Comparison of ENCODE assay signal across 26 cellular contexts in genomic region chr9:20112367-20112766, GRCh38.
A peak's percentile ranks its signal among the peaks of the same experiment; 100 is the strongest.
DNase-seq lines count a peak whose midpoint lies in the region; ATAC-seq and TF ChIP-seq lines count a peak whose summit lies in the region.
"Had no signal": no experiment of that assay in that cellular context is flagged by ENCODE, and none has a peak within 500 bp of the region (broad histone marks: within the 10 kb centered on the region; RNA-seq: fewer than 3 reads in every experiment).

No MANE protein-coding gene starts in this region.

- H3K9me2 ChIP-seq in GM23338 (ENCODE audit: insufficient read depth) = no peaks in the 10 kb centered on the region

- in situ Hi-C loops in astrocyte of the spinal cord (cut with HindIII; ENCODE audit: low sequenced_read_pairs) = no loop called here

- H3K4me1 ChIP-seq in GM23338 (ENCODE audit: insufficient read depth) = peaks cover 20% of the 10 kb centered on the region
- peaks cover 3% of the 10 kb centered on the region for H3K4me1 ChIP-seq in mesenchymal stem cell (ENCODE audit: control insufficient read depth, insufficient read depth, low read depth, low read length)
- H3K4me1 ChIP-seq in neuronal stem cell (ENCODE audit: control insufficient read depth in 2 of 2, insufficient read depth in 1 of 2, low read depth in 1 of 2, low read length in 2 of 2) = no peaks in the 10 kb centered on the region
- H3K4me1 ChIP-seq: SJCRH30 had no signal

- peaks cover 13% of the 10 kb centered on the region for H3K27me3 Mint-ChIP-seq in GM23338 (ENCODE audit: insufficient read depth, low read depth, poor library complexity)
- H3K27me3 Mint-ChIP-seq: B cell; CD8-positive, alpha-beta memory T cell; IgD-negative memory B cell had no signal

- H4K8ac ChIP-seq in mesenchymal stem cell (ENCODE audit: low read length) (no peak overlapping the region), neuronal stem cell (ENCODE audit: low read depth, low read length) (no peak overlapping the region)

- H3K9me3 Mint-ChIP-seq in GM23338 = peaks cover 20% of the 10 kb centered on the region

- H2AFZ ChIP-seq in GM23338 = no peak overlapping the region
- no peak overlapping the region for H2AFZ ChIP-seq in mesenchymal stem cell (ENCODE audit: low read depth, low read length)
- H2AFZ ChIP-seq in neuronal stem cell (ENCODE audit: low read length) = no peak overlapping the region

- no peaks in the 10 kb centered on the region for H3F3A ChIP-seq in GM23338 (replicated peaks; ENCODE audit: low read depth)

- H3K27ac ChIP-seq in GM23338 (ENCODE audit: low read depth) = no peak overlapping the region
- H3K27ac ChIP-seq in mesenchymal stem cell (ENCODE audit: low read length, poor library complexity, severe bottlenecking) = no peak overlapping the region
- H3K27ac ChIP-seq in neuronal stem cell (replicated peaks; ENCODE audit: low read length) = no peak overlapping the region
- H3K27ac ChIP-seq: C4-2B, KMS-11, SJCRH30 had no signal

- H3K4me1 Mint-ChIP-seq in GM23338 = peaks cover 28% of the 10 kb centered on the region
- H3K4me1 Mint-ChIP-seq: B cell; CD8-positive, alpha-beta memory T cell; IgD-negative memory B cell had no signal

- H3K4me2 ChIP-seq in GM23338 = peak overlapping the region; percentile 61
- H3K4me2 ChIP-seq in mesenchymal stem cell (ENCODE audit: low read length, poor library complexity, severe bottlenecking) = peak overlapping the region; percentile 5
- no peak overlapping the region for H3K4me2 ChIP-seq in neuronal stem cell (ENCODE audit: insufficient read depth, low read length, poor library complexity, severe bottlenecking)
- H3K4me2 ChIP-seq: KMS-11 had no signal

- H3K27me3 ChIP-seq in GM23338 (ENCODE audit: insufficient read depth) = peaks cover 40% of the 10 kb centered on the region
- peaks cover 0 to 8% of the 10 kb centered on the region in 2 experiments for H3K27me3 ChIP-seq in mesenchymal stem cell (ENCODE audit: control insufficient read depth in 1 of 2, insufficient read depth in 1 of 2, low read length in 2 of 2)
- H3K27me3 ChIP-seq in neuronal stem cell (ENCODE audit: control insufficient read depth in 3 of 3, insufficient read depth in 3 of 3, low read depth in 1 of 3, low read length in 3 of 3) = no peaks in the 10 kb centered on the region
- H3K27me3 ChIP-seq: SJCRH30 had no signal

- H3K4ac ChIP-seq in mesenchymal stem cell (ENCODE audit: low read depth in 1 of 2, low read length in 2 of 2) = no peak overlapping the region
- no peak overlapping the region for H3K4ac ChIP-seq in neuronal stem cell (ENCODE audit: low read length)

- H3K79me1 ChIP-seq in mesenchymal stem cell (replicated peaks; ENCODE audit: low read length, poor library complexity, severe bottlenecking) (no peaks in the 10 kb centered on the region), neuronal stem cell (ENCODE audit: low read depth, low read length) (no peaks in the 10 kb centered on the region)

- H2BK120ac ChIP-seq in mesenchymal stem cell (ENCODE audit: low read depth, low read length) = no peak overlapping the region
- no peak overlapping the region for H2BK120ac ChIP-seq in neuronal stem cell (ENCODE audit: low read depth, low read length)

- no peak overlapping the region for H2BK12ac ChIP-seq in mesenchymal stem cell (ENCODE audit: low read length in 2 of 2)
- no peak overlapping the region for H2BK12ac ChIP-seq in neuronal stem cell (ENCODE audit: low read length)

- H3K4me3 Mint-ChIP-seq in GM23338 = no peak overlapping the region
- H3K4me3 Mint-ChIP-seq: B cell; CD8-positive, alpha-beta memory T cell; H9; IgD-negative memory B cell had no signal

- peaks cover 14% of the 10 kb centered on the region for H3K9me3 ChIP-seq in mesenchymal stem cell (ENCODE audit: control insufficient read depth, low read length)
- H3K9me3 ChIP-seq in neuronal stem cell (replicated peaks in 1 of 2; ENCODE audit: control insufficient read depth in 2 of 2, insufficient read depth in 1 of 2, low read depth in 1 of 2, low read length in 2 of 2) = no peaks in the 10 kb centered on the region
- H3K9me3 ChIP-seq: SJCRH30 had no signal

- no peaks in the 10 kb centered on the region for H4K20me1 ChIP-seq in GM23338 (replicated peaks; ENCODE audit: insufficient read depth)

- no peak overlapping the region for H3K9ac ChIP-seq in mesenchymal stem cell (ENCODE audit: low read length)
- H3K9ac ChIP-seq in neuronal stem cell (ENCODE audit: low read depth, low read length, poor library complexity) = no peak overlapping the region
- H3K9ac ChIP-seq: KMS-11 had no signal

- no peak for ATAC-seq in GM23338
- no peak for ATAC-seq in HG03460 (IDR thresholded peaks at IDR 0.05; ENCODE audit: unreplicated experiment)
- ATAC-seq: PC-3, SK-N-SH treated with all-trans-retinoic acid at 6 μM for 48 hours had no signal

- WGBS in mesenchymal stem cell = no CpG with 5 or more reads among the region's 3 CpGs
- WGBS in neuronal stem cell (ENCODE audit: extremely low coverage in 2 of 2, insufficient read length in 2 of 2, insufficient replicate concordance in 1 of 2), 2 donors = no CpG with 5 or more reads among the region's 3 CpGs

- H3K79me2 ChIP-seq in GM23338 (replicated peaks; ENCODE audit: insufficient read depth) = no peaks in the 10 kb centered on the region

- H2BK15ac ChIP-seq in mesenchymal stem cell (ENCODE audit: low read depth, poor library complexity, severe bottlenecking) (no peak overlapping the region), neuronal stem cell (ENCODE audit: low read length) (no peak overlapping the region)

- H3K36me3 ChIP-seq in GM23338 (ENCODE audit: insufficient read depth) (no peaks in the 10 kb centered on the region), mesenchymal stem cell (ENCODE audit: control insufficient read depth in 1 of 2, insufficient read depth in 2 of 2, low read depth in 1 of 2, low read length in 2 of 2) (no peaks in the 10 kb centered on the region), neuronal stem cell (replicated peaks in 1 of 2; ENCODE audit: control insufficient read depth in 2 of 2, insufficient read depth in 2 of 2, low read length in 2 of 2) (no peaks in the 10 kb centered on the region)
- H3K36me3 ChIP-seq: SJCRH30 had no signal

- peaks cover 20% of the 10 kb centered on the region for H3K36me3 Mint-ChIP-seq in GM23338 (ENCODE audit: low read depth)
- H3K36me3 Mint-ChIP-seq: IgD-negative memory B cell had no signal

- H3K14ac ChIP-seq in mesenchymal stem cell (ENCODE audit: low read length in 2 of 2) (no peak overlapping the region), neuronal stem cell (ENCODE audit: low read length) (no peak overlapping the region)

- H4K91ac ChIP-seq in mesenchymal stem cell (ENCODE audit: low read length) (no peak overlapping the region), neuronal stem cell (ENCODE audit: low read depth, low read length, poor library complexity) (no peak overlapping the region)

- DNase-seq in EH (ENCODE audit: low read depth) (peak; percentile 3), GM23338 (ENCODE audit: low spot score) (no peak), astrocyte of the spinal cord (ENCODE audit: low read depth, low spot score) (peak; percentile 24), mesenchymal stem cell (no peak), GM19240 (ENCODE audit: insufficient read length, low spot score) (no peak), neuronal stem cell (ENCODE audit: low spot score) (no peak)
- DNase-seq: CD8-positive, alpha-beta memory T cell; DMS 273 treated with DMSO at 0.1 percent for 48 hours; DMS79; H9; NCI-H1092; NCI-H1417 treated with DMSO at 0.1 percent for 48 hours; NCI-H1694 treated with DMSO at 0.1 percent for 48 hours; NCI-H2081; NCI-H345; NCI-H510A treated with DMSO at 0.1 percent for 48 hours; NCI-H748 treated with DMSO at 0.1 percent for 48 hours; NK-92 treated with Interleukin-12 subunit alpha and Interleukin-12 subunit beta, amount 100 ng/mL, for 24 hours; PC-3; SJCRH30 had no signal

- no peak overlapping the region for H3K4me3 ChIP-seq in GM23338
- no peak overlapping the region for H3K4me3 ChIP-seq in astrocyte of the spinal cord (ENCODE audit: low read depth, low read length)
- H3K4me3 ChIP-seq in mesenchymal stem cell (ENCODE audit: insufficient read depth in 1 of 2, low read depth in 1 of 2, low read length in 2 of 2) = no peak overlapping the region
- no peak overlapping the region for H3K4me3 ChIP-seq in neuronal stem cell (ENCODE audit: low read length in 2 of 2)
- H3K4me3 ChIP-seq: SJCRH30 had no signal

- H3K18ac ChIP-seq in mesenchymal stem cell (ENCODE audit: low read depth in 1 of 2, low read length in 2 of 2) (no peak overlapping the region), neuronal stem cell (ENCODE audit: low read length) (no peak overlapping the region)

- H2AK5ac ChIP-seq in mesenchymal stem cell (ENCODE audit: low read length, severe bottlenecking) (no peak overlapping the region), neuronal stem cell (ENCODE audit: low read depth, low read length) (no peak overlapping the region)

- no peak overlapping the region for H3K23ac ChIP-seq in mesenchymal stem cell (ENCODE audit: low read length in 2 of 2)
- no peak overlapping the region for H3K23ac ChIP-seq in neuronal stem cell (ENCODE audit: low read depth, low read length, poor library complexity)

- H2BK5ac ChIP-seq in mesenchymal stem cell (ENCODE audit: low read depth, low read length, poor library complexity, severe bottlenecking) = no peak overlapping the region
- no peak overlapping the region for H2BK5ac ChIP-seq in neuronal stem cell (ENCODE audit: low read length)

- TF ChIP-seq CTCF in GM23338 (conservative IDR thresholded peaks at IDR 0.05; ENCODE audit: low read depth in 2 of 2) (no peak), astrocyte of the spinal cord (IDR thresholded peaks at IDR 0.05; ENCODE audit: low read depth, low read length) (no peak)

- no peak overlapping the region for H3K27ac Mint-ChIP-seq in GM23338
- H3K27ac Mint-ChIP-seq: B cell; CD8-positive, alpha-beta memory T cell; H9; IgD-negative memory B cell had no signal

TF ChIP-seq in GM23338, 12 proteins besides CTCF, POLR2A, EP300 and RAD21:
- TF ChIP-seq ZNF331 (CRISPR knock-in tag; IDR thresholded peaks at IDR 0.05; ENCODE audit: low read depth) (no peak), EZH2 (IDR thresholded peaks at IDR 0.05; ENCODE audit: low read depth, unreplicated experiment) (no peak)

Comparison
In these comparisons a context has a peak if more than half of its experiments do, and no peak if none do; other contexts are left out.
1. DNase-seq: peak in EH (single experiment) and astrocyte of the spinal cord (single experiment); none in GM23338 (single experiment), mesenchymal stem cell (single experiment), GM19240 (single experiment) and neuronal stem cell (single experiment).